In genomic region chr5:113378081-113378480, GRCh38 we compare ENCODE assay signal across 20 cellular contexts. TPM values are rescaled to one million over a fixed set of nuclear protein-coding genes. Genes with fewer than 3 reads are reported as not detected.
A peak's percentile ranks its signal among the peaks of the same experiment; 100 is the strongest.
DNase-seq lines count a peak whose midpoint lies in the region; ATAC-seq and TF ChIP-seq lines count a peak whose summit lies in the region.
"Had no signal": no experiment of that assay in that cellular context is flagged by ENCODE, and none has a peak within 500 bp of the region (broad histone marks: within the 10 kb centered on the region; RNA-seq: fewer than 3 reads in every experiment).

No MANE protein-coding gene starts in this region.

- H3K27ac Mint-ChIP-seq in activated CD8-positive, alpha-beta memory T cell treated with anti-CD3 and anti-CD28 coated beads, Interleukin-2, amount 10 ng/mL, durations not matched to agents 7 days and 5 days, result no peak overlapping the region
- H3K27ac Mint-ChIP-seq in activated T-helper 17 cell treated with anti-CD3 and anti-CD28 coated beads, Interleukin-2, amount 50 U/mL, for 72 hours, result no peak overlapping the region
- H3K27ac Mint-ChIP-seq in nephron, result peak overlapping the region in 2 of 3 experiments; percentile 81 to 84
- H3K27ac Mint-ChIP-seq: HFFc6 had no signal

- CTCF ChIA-PET in activated CD8-positive, alpha-beta memory T cell treated with anti-CD3 and anti-CD28 coated beads, Interleukin-2, amount 10 ng/mL, durations not matched to agents 7 days and 5 days (lab: Charles Lee), result interaction anchor here (0.9 to 5.3 kb wide), 11 partner anchors 11 to 382 kb away, joined by 3 to 42 read pairs (median 5); partner anchors contain the start of gene YTHDC2

- no peak overlapping the region for H3K4me3 Mint-ChIP-seq in activated CD8-positive, alpha-beta memory T cell treated with anti-CD3 and anti-CD28 coated beads, Interleukin-2, amount 10 ng/mL, durations not matched to agents 7 days and 5 days
- H3K4me3 Mint-ChIP-seq in activated T-helper 17 cell treated with anti-CD3 and anti-CD28 coated beads, Interleukin-2, amount 50 U/mL, for 72 hours, result peak overlapping the region; percentile 15
- no peak overlapping the region for H3K4me3 Mint-ChIP-seq in nephron
- H3K4me3 Mint-ChIP-seq: HFFc6 had no signal

- peaks cover 10% of the 10 kb centered on the region for H3K27me3 Mint-ChIP-seq in activated CD8-positive, alpha-beta memory T cell treated with anti-CD3 and anti-CD28 coated beads, Interleukin-2, amount 10 ng/mL, durations not matched to agents 7 days and 5 days
- peaks cover 3% of the 10 kb centered on the region for H3K27me3 Mint-ChIP-seq in activated T-helper 17 cell treated with anti-CD3 and anti-CD28 coated beads, Interleukin-2, amount 50 U/mL, for 72 hours
- no peaks in the 10 kb centered on the region for H3K27me3 Mint-ChIP-seq in nephron (ENCODE audit: low read depth)

- no peak for DNase-seq in activated CD8-positive, alpha-beta memory T cell treated with anti-CD3 and anti-CD28 coated beads, Interleukin-2, amount 10 ng/mL, durations not matched to agents 7 days and 5 days
- DNase-seq in activated CD8-positive, alpha-beta memory T cell treated with anti-CD3 and anti-CD28 coated beads, Interleukin-2, amount 50 U/mL, for 4 hours, result no peak
- DNase-seq in NOMO-1 treated with DMSO at 0.1 percent for 48 hours (lab: John Stamatoyannopoulos, UW; ENCODE audit: unreplicated experiment), result peak; percentile 60
- DNase-seq in GM10266 (ENCODE audit: extremely low spot score), result no peak
- DNase-seq in SW480 (ENCODE audit: low spot score), result no peak
- DNase-seq: activated CD8-positive, alpha-beta memory T cell treated with anti-CD3 and anti-CD28 coated beads for 24 hours; activated gamma-delta T cell; brain microvascular endothelial cell; COR-L47; HFFc6; left lung; NCI-H2081 treated with DMSO at 0.1 percent for 48 hours; NCI-H748 treated with DMSO at 0.1 percent for 48 hours; T-helper 9 cell had no signal

- H3K36me3 Mint-ChIP-seq in activated CD8-positive, alpha-beta memory T cell treated with anti-CD3 and anti-CD28 coated beads, Interleukin-2, amount 10 ng/mL, durations not matched to agents 7 days and 5 days, result peaks cover 3% of the 10 kb centered on the region
- no peaks in the 10 kb centered on the region for H3K36me3 Mint-ChIP-seq in activated T-helper 17 cell treated with anti-CD3 and anti-CD28 coated beads, Interleukin-2, amount 50 U/mL, for 72 hours (ENCODE audit: low read depth)
- no peaks in the 10 kb centered on the region for H3K36me3 Mint-ChIP-seq in nephron (ENCODE audit: low read depth)

- TF ChIP-seq CTCF in nephron (IDR thresholded peaks at IDR 0.05; ENCODE audit: unreplicated experiment in 3 of 3) (no peak), GM10266 (IDR thresholded peaks at IDR 0.05; ENCODE audit: control insufficient read depth, insufficient read depth, low read depth, missing control alignments) (no peak)

- peaks cover 42% of the 10 kb centered on the region for H3K4me1 Mint-ChIP-seq in activated CD8-positive, alpha-beta memory T cell treated with anti-CD3 and anti-CD28 coated beads, Interleukin-2, amount 10 ng/mL, durations not matched to agents 7 days and 5 days
- peaks cover 22% of the 10 kb centered on the region for H3K4me1 Mint-ChIP-seq in activated T-helper 17 cell treated with anti-CD3 and anti-CD28 coated beads, Interleukin-2, amount 50 U/mL, for 72 hours
- peaks cover 28% of the 10 kb centered on the region for H3K4me1 Mint-ChIP-seq in nephron

- peak; percentile 38 for ATAC-seq in activated CD8-positive, alpha-beta memory T cell treated with anti-CD3 and anti-CD28 coated beads, Interleukin-2, amount 10 ng/mL, durations not matched to agents 7 days and 5 days
- ATAC-seq in activated T-helper 17 cell treated with anti-CD3 and anti-CD28 coated beads, Interleukin-2, amount 50 U/mL, for 72 hours (replicated peaks), result no peak
- ATAC-seq in HG03378 (IDR thresholded peaks at IDR 0.05; ENCODE audit: unreplicated experiment), result no peak
- ATAC-seq: A549, left lung had no signal

- no peaks in the 10 kb centered on the region for H3K9me3 Mint-ChIP-seq in activated CD8-positive, alpha-beta memory T cell treated with anti-CD3 and anti-CD28 coated beads, Interleukin-2, amount 10 ng/mL, durations not matched to agents 7 days and 5 days (ENCODE audit: low read depth)
- no peaks in the 10 kb centered on the region for H3K9me3 Mint-ChIP-seq in activated T-helper 17 cell treated with anti-CD3 and anti-CD28 coated beads, Interleukin-2, amount 50 U/mL, for 72 hours
- H3K9me3 Mint-ChIP-seq in nephron, result peaks cover 2% of the 10 kb centered on the region
- H3K9me3 Mint-ChIP-seq: HFFc6 had no signal

RNA-seq across cellular contexts. Expression of gene TSSK1B, which starts 56.7 kb away (rescaled TPM):
- not detected for total RNA-seq in activated CD8-positive, alpha-beta memory T cell treated with anti-CD3 and anti-CD28 coated beads, Interleukin-2, amount 10 ng/mL, durations not matched to agents 7 days and 5 days
- not detected for total RNA-seq in activated T-helper 17 cell treated with anti-CD3 and anti-CD28 coated beads, Interleukin-2, amount 50 U/mL, for 72 hours
- total RNA-seq: HFFc6, myocyte, temporal lobe had no signal

Comparison
In these comparisons a context has a peak if more than half of its experiments do, and no peak if none do; other contexts are left out.
1. H3K27ac Mint-ChIP-seq: peak in nephron (2 of 3); none in activated CD8-positive, alpha-beta memory T cell treated with anti-CD3 and anti-CD28 coated beads, Interleukin-2, amount 10 ng/mL, durations not matched to agents 7 days and 5 days (single experiment) and activated T-helper 17 cell treated with anti-CD3 and anti-CD28 coated beads, Interleukin-2, amount 50 U/mL, for 72 hours (single experiment).